1 cellular context compared by ENCODE assay signal in the genomic region with DNA sequence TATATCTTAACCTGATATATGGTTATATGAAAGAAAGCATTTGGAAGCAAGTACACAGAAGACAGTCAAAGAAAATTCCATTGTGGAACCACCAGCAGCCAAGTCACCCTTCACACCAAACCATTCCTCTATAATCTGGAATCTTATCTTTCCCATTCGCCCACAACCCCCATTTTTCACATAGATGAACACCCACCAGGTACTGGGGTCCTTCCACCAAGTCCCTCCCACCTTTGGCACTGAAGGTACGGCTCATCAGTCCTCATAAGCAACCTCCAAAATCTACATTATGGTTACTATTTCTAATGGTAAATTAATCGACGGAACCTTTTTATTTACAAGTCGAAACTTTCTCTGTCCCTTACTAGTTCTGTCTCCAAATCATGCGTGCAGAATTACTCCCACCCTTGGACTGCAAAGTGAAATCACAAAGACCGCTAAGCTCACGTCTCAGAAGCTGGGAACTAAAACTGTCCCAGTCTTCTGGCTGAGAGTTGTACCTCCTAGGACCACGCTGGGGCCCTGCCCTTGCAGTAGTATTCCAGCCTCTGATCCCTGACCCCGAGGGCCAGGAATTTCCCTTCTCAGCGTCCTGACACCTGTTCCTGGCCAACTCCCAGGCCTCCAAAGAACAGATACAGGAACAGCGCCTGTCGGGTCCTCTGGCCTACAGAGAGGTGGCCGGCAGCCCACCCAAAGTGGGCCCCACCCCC.
TF ChIP-seq lines count a peak whose summit lies in the region.

No MANE protein-coding gene starts in this region.

TF ChIP-seq in IMR-90, 13 proteins besides CTCF, POLR2A, EP300 and RAD21 (continued from another document):
- TF ChIP-seq ELK1 (IDR thresholded peaks at IDR 0.05; ENCODE audit: borderline replicate concordance, low read depth, low read length) (no peak), MAFK (IDR thresholded peaks at IDR 0.05; ENCODE audit: low read depth, low read length) (no peak), MAZ (IDR thresholded peaks at IDR 0.05; ENCODE audit: borderline replicate concordance, low read depth, low read length) (no peak), CHD1 (IDR thresholded peaks at IDR 0.05; ENCODE audit: low read depth, low read length) (no peak), NFE2L2 (IDR thresholded peaks at IDR 0.05; ENCODE audit: low read depth, low read length) (no peak), FOS (IDR thresholded peaks at IDR 0.05; ENCODE audit: low read depth, low read length) (no peak), RCOR1 (IDR thresholded peaks at IDR 0.05; ENCODE audit: insufficient replicate concordance, low read length) (no peak)
- TF ChIP-seq, protein P1, sequence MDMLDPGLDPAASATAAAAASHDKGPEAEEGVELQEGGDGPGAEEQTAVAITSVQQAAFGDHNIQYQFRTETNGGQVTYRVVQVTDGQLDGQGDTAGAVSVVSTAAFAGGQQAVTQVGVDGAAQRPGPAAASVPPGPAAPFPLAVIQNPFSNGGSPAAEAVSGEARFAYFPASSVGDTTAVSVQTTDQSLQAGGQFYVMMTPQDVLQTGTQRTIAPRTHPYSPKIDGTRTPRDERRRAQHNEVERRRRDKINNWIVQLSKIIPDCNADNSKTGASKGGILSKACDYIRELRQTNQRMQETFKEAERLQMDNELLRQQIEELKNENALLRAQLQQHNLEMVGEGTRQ (IDR thresholded peaks at IDR 0.05; ENCODE audit: low read depth, low read length) = no peak
TF ChIP-seq in IMR-90: peak in this region for 0.
